In the genomic region with DNA sequence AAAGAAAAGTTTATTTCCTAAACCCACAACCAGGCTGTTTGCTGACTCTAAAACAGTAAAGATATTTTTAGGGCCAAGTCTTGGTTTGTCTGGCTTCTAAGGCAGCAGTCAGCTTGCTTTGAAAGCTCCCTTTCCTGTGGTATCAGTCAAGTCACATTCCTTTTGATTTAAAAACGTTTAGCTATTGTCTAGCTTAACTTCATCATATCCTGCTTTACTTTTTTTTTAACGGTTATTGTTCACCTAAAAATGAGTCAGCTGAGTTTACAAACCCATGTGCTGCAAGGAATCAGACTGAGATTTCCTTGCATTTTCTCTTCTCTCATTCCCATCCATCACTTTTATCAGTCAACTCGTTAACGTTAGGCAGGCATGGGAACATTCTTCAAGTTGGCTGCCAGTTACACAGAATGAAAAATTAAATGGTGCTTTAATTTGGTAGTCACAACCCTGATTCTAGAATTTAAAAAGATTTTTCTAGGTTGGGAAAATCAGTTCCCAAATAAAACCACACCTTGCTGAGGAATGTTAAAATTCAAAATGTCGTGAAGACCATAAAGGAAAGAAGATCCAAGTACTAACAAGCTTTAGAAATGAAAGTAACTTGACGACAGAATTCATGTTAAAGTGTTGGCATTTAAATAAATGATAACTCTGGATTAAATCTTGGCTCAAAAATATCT, we compare ENCODE assay signal across 8 cellular contexts. TPM values are rescaled to one million over a fixed set of nuclear protein-coding genes. Genes with fewer than 3 reads are reported as not detected.
DNase-seq lines count a peak whose midpoint lies in the region; ATAC-seq and TF ChIP-seq lines count a peak whose summit lies in the region.

No MANE protein-coding gene starts in this region.

- no CpG with 5 or more reads among the region's 6 CpGs for WGBS in mesendoderm (ENCODE audit: extremely low coverage, insufficient coverage, low lambda C conversion rate)

- H3K4me2 ChIP-seq in mesendoderm (ENCODE audit: low read length), result no peak overlapping the region

- TF ChIP-seq CTCF in cardiac fibroblast (IDR thresholded peaks at IDR 0.05; ENCODE audit: low read depth, low read length) (no peak), tibial artery (IDR thresholded peaks at IDR 0.05) (no peak)

- H3K79me1 ChIP-seq in mesendoderm (ENCODE audit: low read length), result peaks cover 34% of the 10 kb centered on the region

- H3K27ac ChIP-seq in mesendoderm (ENCODE audit: low read depth, low read length) (no peak overlapping the region), tibial artery (no peak overlapping the region)

- peak; percentile 78 for DNase-seq in AG08395 (ENCODE audit: low spot score)
- peak; percentile 85 for DNase-seq in LHCN-M2 (ENCODE audit: low read depth)
- peak; percentile 92 to 93 for DNase-seq in cardiac fibroblast (ENCODE audit: low read depth in 2 of 2)
- DNase-seq in mesendoderm, result peak; percentile 55
- DNase-seq in retina, result no peak
- no peak for DNase-seq in ecto neural progenitor cell (ENCODE audit: low spot score)
- no peak for DNase-seq in tibial artery

- H2BK15ac ChIP-seq in mesendoderm (replicated peaks; ENCODE audit: low read depth), result no peak overlapping the region

- H4K8ac ChIP-seq in mesendoderm (ENCODE audit: low read depth, low read length), result no peak overlapping the region

- no peak overlapping the region for H3K56ac ChIP-seq in mesendoderm (ENCODE audit: low read length)

- no peaks in the 10 kb centered on the region for H3K9me3 ChIP-seq in tibial artery

- H3K18ac ChIP-seq in mesendoderm (ENCODE audit: low read length), result no peak overlapping the region

- intact Hi-C loops in tibial artery (cut with DNase I; ENCODE audit: low total_unique reads), result no loop called here

- no peak overlapping the region for H2AK5ac ChIP-seq in mesendoderm (ENCODE audit: low read length)

- no peak overlapping the region for H3K9ac ChIP-seq in mesendoderm (ENCODE audit: low read length)

- H4K5ac ChIP-seq in mesendoderm (ENCODE audit: low read length), result no peak overlapping the region

- H2BK120ac ChIP-seq in mesendoderm (ENCODE audit: low read depth, low read length), result no peak overlapping the region

- H3K36me3 ChIP-seq in mesendoderm (ENCODE audit: control insufficient read depth, insufficient read depth, low read length), result no peaks in the 10 kb centered on the region
- no peaks in the 10 kb centered on the region for H3K36me3 ChIP-seq in tibial artery

- no peak for ATAC-seq in GM19023 (IDR thresholded peaks at IDR 0.05; ENCODE audit: unreplicated experiment)

- H3K79me2 ChIP-seq in mesendoderm (ENCODE audit: control insufficient read depth, insufficient read depth, low read length), result peaks cover 49% of the 10 kb centered on the region

- H3K27me3 ChIP-seq in mesendoderm (ENCODE audit: insufficient read depth, low read length, poor library complexity) (no peaks in the 10 kb centered on the region), tibial artery (no peaks in the 10 kb centered on the region)

- H3K23ac ChIP-seq in mesendoderm (ENCODE audit: low read length), result no peak overlapping the region

- H3K4me1 ChIP-seq in mesendoderm (ENCODE audit: control insufficient read depth, low read depth, low read length), result peaks cover 10% of the 10 kb centered on the region
- peaks cover 0 to 57% (median 25%) of the 10 kb centered on the region in 4 donors for H3K4me1 ChIP-seq in tibial artery

- H3K4ac ChIP-seq in mesendoderm (ENCODE audit: low read depth, low read length), result no peak overlapping the region

- H2BK5ac ChIP-seq in mesendoderm (ENCODE audit: low read length), result no peak overlapping the region

- peak overlapping the region in 1 of 2 donors; percentile 27 for H3K4me3 ChIP-seq in cardiac fibroblast (replicated peaks in 1 of 2; ENCODE audit: low read depth in 2 of 2, low read length in 2 of 2)
- no peak overlapping the region for H3K4me3 ChIP-seq in mesendoderm (ENCODE audit: low read length)
- peak overlapping the region in 1 of 2 donors; percentile 18 for H3K4me3 ChIP-seq in tibial artery

RNA-seq across cellular contexts. Expression of a gene that starts 45.9 kb away (rescaled TPM):
- 37.3 and 51.1 TPM in 2 replicates for total RNA-seq in LHCN-M2 (2014; rRNA removed)
- polyA plus RNA-seq in LHCN-M2 (2012), result 34.2 TPM
- 130 TPM for polyA plus RNA-seq in mesendoderm (2013, experiment 1 of 2)
- polyA plus RNA-seq in mesendoderm (2013, experiment 2 of 2), result 128 TPM

Comparison
In these comparisons a context has a peak if more than half of its experiments do, and no peak if none do; other contexts are left out.
1. DNase-seq: peak in AG08395 (single experiment), LHCN-M2 (single experiment), cardiac fibroblast (2 of 2) and mesendoderm (single experiment); none in retina (single experiment), ecto neural progenitor cell (single experiment) and tibial artery (0 of 2).